ENCODE assay signal across 1 cellular context in the genomic region with DNA sequence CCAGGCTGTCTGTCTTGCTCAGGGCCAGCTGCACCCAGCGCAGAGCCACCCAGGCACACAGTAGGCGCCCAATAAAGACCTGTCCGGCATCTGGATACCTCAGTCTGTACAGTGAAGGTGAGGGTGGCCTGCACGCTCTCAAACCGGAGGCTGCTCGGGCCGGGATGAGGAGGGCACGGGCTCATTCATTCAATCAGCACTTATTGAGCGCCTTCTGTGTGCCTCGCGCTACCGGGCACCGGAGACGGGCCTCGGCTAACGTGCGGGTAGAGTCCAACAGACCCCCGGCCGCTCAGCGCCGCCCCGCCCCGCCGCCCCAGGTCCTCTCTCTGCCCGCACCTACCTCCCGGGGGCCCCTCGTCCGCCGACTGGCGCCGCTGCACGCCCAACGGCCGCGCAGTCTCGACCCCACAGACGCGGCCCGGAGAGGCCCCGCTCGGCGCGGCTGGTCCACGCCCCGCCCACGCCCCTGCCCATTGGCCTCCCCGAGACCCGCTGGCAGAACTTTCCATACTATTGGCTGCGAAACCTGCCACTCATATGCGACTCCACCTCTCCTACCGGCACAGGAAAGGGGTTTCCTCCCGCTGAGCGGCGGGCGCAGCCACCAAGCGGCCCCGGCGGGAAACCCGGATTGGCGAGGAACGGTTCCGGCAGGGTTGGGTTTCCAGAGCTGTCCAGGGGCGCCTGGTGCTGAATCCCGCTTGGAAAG.
TF ChIP-seq lines count a peak whose summit lies in the region.

A gene with protein sequence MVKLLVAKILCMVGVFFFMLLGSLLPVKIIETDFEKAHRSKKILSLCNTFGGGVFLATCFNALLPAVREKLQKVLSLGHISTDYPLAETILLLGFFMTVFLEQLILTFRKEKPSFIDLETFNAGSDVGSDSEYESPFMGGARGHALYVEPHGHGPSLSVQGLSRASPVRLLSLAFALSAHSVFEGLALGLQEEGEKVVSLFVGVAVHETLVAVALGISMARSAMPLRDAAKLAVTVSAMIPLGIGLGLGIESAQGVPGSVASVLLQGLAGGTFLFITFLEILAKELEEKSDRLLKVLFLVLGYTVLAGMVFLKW (minus strand): TSS at position 416 of the 712 bp plus-strand sequence. CDS start 2,760 bp downstream, outside the sequence.

TF ChIP-seq in K562, 482 proteins besides CTCF, POLR2A, EP300 and RAD21 (continued from another document and continues in another):
- peak; percentile 85 for TF ChIP-seq SAP30 (IDR thresholded peaks at IDR 0.05; ENCODE audit: borderline replicate concordance, insufficient read depth, low read depth, low read length, poor library complexity, severe bottlenecking)
- TF ChIP-seq, protein P1, sequence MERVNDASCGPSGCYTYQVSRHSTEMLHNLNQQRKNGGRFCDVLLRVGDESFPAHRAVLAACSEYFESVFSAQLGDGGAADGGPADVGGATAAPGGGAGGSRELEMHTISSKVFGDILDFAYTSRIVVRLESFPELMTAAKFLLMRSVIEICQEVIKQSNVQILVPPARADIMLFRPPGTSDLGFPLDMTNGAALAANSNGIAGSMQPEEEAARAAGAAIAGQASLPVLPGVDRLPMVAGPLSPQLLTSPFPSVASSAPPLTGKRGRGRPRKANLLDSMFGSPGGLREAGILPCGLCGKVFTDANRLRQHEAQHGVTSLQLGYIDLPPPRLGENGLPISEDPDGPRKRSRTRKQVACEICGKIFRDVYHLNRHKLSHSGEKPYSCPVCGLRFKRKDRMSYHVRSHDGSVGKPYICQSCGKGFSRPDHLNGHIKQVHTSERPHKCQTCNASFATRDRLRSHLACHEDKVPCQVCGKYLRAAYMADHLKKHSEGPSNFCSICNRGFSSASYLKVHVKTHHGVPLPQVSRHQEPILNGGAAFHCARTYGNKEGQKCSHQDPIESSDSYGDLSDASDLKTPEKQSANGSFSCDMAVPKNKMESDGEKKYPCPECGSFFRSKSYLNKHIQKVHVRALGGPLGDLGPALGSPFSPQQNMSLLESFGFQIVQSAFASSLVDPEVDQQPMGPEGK (CRISPR knock-in tag; IDR thresholded peaks at IDR 0.05; ENCODE audit: borderline replicate concordance), result no peak
- no peak for TF ChIP-seq TAL1 (IDR thresholded peaks at IDR 0.05)
- TF ChIP-seq, protein P2, sequence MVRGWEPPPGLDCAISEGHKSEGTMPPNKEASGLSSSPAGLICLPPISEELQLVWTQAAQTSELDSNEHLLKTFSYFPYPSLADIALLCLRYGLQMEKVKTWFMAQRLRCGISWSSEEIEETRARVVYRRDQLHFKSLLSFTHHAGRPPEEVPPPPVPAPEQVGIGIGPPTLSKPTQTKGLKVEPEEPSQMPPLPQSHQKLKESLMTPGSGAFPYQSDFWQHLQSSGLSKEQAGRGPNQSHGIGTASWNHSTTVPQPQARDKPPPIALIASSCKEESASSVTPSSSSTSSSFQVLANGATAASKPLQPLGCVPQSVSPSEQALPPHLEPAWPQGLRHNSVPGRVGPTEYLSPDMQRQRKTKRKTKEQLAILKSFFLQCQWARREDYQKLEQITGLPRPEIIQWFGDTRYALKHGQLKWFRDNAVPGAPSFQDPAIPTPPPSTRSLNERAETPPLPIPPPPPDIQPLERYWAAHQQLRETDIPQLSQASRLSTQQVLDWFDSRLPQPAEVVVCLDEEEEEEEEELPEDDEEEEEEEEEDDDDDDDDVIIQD (CRISPR knock-in tag; IDR thresholded peaks at IDR 0.05), result no peak
- TF ChIP-seq NUFIP1 (IDR thresholded peaks at IDR 0.05; ENCODE audit: partially characterized antibody), result no peak
- no peak for TF ChIP-seq KLF10 (CRISPR knock-in tag; IDR thresholded peaks at IDR 0.05)
- no peak for TF ChIP-seq MCM7 (IDR thresholded peaks at IDR 0.05)
- TF ChIP-seq, protein P3, sequence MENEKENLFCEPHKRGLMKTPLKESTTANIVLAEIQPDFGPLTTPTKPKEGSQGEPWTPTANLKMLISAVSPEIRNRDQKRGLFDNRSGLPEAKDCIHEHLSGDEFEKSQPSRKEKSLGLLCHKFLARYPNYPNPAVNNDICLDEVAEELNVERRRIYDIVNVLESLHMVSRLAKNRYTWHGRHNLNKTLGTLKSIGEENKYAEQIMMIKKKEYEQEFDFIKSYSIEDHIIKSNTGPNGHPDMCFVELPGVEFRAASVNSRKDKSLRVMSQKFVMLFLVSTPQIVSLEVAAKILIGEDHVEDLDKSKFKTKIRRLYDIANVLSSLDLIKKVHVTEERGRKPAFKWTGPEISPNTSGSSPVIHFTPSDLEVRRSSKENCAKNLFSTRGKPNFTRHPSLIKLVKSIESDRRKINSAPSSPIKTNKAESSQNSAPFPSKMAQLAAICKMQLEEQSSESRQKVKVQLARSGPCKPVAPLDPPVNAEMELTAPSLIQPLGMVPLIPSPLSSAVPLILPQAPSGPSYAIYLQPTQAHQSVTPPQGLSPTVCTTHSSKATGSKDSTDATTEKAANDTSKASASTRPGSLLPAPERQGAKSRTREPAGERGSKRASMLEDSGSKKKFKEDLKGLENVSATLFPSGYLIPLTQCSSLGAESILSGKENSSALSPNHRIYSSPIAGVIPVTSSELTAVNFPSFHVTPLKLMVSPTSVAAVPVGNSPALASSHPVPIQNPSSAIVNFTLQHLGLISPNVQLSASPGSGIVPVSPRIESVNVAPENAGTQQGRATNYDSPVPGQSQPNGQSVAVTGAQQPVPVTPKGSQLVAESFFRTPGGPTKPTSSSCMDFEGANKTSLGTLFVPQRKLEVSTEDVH (IDR thresholded peaks at IDR 0.05; ENCODE audit: low read depth, partially characterized antibody), result peak; percentile 83
- peak; percentile 58 for TF ChIP-seq MAX (CRISPR knock-in tag; IDR thresholded peaks at IDR 0.05)
- TF ChIP-seq, protein P4, sequence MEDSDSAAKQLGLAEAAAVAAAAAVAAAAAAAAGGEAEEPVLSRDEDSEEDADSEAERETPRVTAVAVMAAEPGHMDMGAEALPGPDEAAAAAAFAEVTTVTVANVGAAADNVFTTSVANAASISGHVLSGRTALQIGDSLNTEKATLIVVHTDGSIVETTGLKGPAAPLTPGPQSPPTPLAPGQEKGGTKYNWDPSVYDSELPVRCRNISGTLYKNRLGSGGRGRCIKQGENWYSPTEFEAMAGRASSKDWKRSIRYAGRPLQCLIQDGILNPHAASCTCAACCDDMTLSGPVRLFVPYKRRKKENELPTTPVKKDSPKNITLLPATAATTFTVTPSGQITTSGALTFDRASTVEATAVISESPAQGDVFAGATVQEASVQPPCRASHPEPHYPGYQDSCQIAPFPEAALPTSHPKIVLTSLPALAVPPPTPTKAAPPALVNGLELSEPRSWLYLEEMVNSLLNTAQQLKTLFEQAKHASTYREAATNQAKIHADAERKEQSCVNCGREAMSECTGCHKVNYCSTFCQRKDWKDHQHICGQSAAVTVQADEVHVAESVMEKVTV (CRISPR knock-in tag; IDR thresholded peaks at IDR 0.05), result no peak
- TF ChIP-seq ZNF23 (CRISPR knock-in tag; IDR thresholded peaks at IDR 0.05), result 0 out of 2 replicates have a peak, but pooled peaks have one; percentile 33
- TF ChIP-seq REST (CRISPR knock-in tag; IDR thresholded peaks at IDR 0.05; ENCODE audit: low read depth), result peak; percentile 100
- TF ChIP-seq ZNF830 (CRISPR knock-in tag; IDR thresholded peaks at IDR 0.05), result no peak
- no peak for TF ChIP-seq PHB (CRISPR knock-in tag; IDR thresholded peaks at IDR 0.05)
- TF ChIP-seq JUN (IDR thresholded peaks at IDR 0.05; ENCODE audit: borderline replicate concordance, low read depth, low read length), result peak; percentile 51; the same call in 1 of the 2 replicates
- peak; percentile 71; the same call in 1 of the 2 replicates for TF ChIP-seq JUN (CRISPR knock-in tag; IDR thresholded peaks at IDR 0.05; ENCODE audit: borderline replicate concordance)
- TF ChIP-seq CCNT2 (IDR thresholded peaks at IDR 0.05; ENCODE audit: borderline replicate concordance, extremely low read depth, insufficient read length, low read depth, low read length), result peak; percentile 58
- TF ChIP-seq BCL6 (CRISPR knock-in tag; IDR thresholded peaks at IDR 0.05), result no peak
- 0 out of 2 replicates have a peak, but pooled peaks have one; percentile 47 for TF ChIP-seq IRF9 (tag; IDR thresholded peaks at IDR 0.05)
- TF ChIP-seq MXI1 (IDR thresholded peaks at IDR 0.05; ENCODE audit: low read depth, low read length), result peak; percentile 52; the same call in 1 of the 2 replicates
- TF ChIP-seq, protein P5, sequence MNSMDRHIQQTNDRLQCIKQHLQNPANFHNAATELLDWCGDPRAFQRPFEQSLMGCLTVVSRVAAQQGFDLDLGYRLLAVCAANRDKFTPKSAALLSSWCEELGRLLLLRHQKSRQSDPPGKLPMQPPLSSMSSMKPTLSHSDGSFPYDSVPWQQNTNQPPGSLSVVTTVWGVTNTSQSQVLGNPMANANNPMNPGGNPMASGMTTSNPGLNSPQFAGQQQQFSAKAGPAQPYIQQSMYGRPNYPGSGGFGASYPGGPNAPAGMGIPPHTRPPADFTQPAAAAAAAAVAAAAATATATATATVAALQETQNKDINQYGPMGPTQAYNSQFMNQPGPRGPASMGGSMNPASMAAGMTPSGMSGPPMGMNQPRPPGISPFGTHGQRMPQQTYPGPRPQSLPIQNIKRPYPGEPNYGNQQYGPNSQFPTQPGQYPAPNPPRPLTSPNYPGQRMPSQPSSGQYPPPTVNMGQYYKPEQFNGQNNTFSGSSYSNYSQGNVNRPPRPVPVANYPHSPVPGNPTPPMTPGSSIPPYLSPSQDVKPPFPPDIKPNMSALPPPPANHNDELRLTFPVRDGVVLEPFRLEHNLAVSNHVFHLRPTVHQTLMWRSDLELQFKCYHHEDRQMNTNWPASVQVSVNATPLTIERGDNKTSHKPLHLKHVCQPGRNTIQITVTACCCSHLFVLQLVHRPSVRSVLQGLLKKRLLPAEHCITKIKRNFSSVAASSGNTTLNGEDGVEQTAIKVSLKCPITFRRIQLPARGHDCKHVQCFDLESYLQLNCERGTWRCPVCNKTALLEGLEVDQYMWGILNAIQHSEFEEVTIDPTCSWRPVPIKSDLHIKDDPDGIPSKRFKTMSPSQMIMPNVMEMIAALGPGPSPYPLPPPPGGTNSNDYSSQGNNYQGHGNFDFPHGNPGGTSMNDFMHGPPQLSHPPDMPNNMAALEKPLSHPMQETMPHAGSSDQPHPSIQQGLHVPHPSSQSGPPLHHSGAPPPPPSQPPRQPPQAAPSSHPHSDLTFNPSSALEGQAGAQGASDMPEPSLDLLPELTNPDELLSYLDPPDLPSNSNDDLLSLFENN (IDR thresholded peaks at IDR 0.05; ENCODE audit: low read depth in 2 of 2, low read length in 2 of 2), result peak in 1 of 2 experiments; percentile 67; a peak in 1 of 4 replicates
- TF ChIP-seq ZNF263 (CRISPR knock-in tag; IDR thresholded peaks at IDR 0.05; ENCODE audit: borderline replicate concordance), result peak; percentile 73; the same call in 1 of the 2 replicates
- TF ChIP-seq, protein P6, sequence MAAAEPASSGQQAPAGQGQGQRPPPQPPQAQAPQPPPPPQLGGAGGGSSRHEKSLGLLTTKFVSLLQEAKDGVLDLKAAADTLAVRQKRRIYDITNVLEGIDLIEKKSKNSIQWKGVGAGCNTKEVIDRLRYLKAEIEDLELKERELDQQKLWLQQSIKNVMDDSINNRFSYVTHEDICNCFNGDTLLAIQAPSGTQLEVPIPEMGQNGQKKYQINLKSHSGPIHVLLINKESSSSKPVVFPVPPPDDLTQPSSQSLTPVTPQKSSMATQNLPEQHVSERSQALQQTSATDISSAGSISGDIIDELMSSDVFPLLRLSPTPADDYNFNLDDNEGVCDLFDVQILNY (CRISPR knock-in tag; IDR thresholded peaks at IDR 0.05), result peak; percentile 89
- TF ChIP-seq MEF2D (tag; conservative IDR thresholded peaks at IDR 0.05; ENCODE audit: low read depth), result no peak
- TF ChIP-seq, protein P7, sequence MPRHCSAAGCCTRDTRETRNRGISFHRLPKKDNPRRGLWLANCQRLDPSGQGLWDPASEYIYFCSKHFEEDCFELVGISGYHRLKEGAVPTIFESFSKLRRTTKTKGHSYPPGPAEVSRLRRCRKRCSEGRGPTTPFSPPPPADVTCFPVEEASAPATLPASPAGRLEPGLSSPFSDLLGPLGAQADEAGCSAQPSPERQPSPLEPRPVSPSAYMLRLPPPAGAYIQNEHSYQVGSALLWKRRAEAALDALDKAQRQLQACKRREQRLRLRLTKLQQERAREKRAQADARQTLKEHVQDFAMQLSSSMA (CRISPR knock-in tag; IDR thresholded peaks at IDR 0.05), result no peak
- TF ChIP-seq SIN3A (IDR thresholded peaks at IDR 0.05; ENCODE audit: borderline replicate concordance in 2 of 2, control insufficient read depth in 1 of 2, low read depth in 2 of 2, low read length in 2 of 2), result peak; percentile 97 to 98
- TF ChIP-seq PREB (CRISPR knock-in tag; IDR thresholded peaks at IDR 0.05), result no peak
- peak; percentile 78 for TF ChIP-seq HDAC2 (IDR thresholded peaks at IDR 0.05)
- peak; percentile 60; the same call in 1 of the 2 replicates for TF ChIP-seq PHF8 (IDR thresholded peaks at IDR 0.05; ENCODE audit: borderline replicate concordance, low read length)
